In genomic region chr4:37383579-37384229, GRCh38 we compare ENCODE assay signal across 8 cellular contexts.
DNase-seq lines count a peak whose midpoint lies in the region; ATAC-seq, FAIRE-seq and TF ChIP-seq lines count a peak whose summit lies in the region.

No MANE protein-coding gene starts in this region.

- no peak for TF ChIP-seq POLR2A in spleen (IDR thresholded peaks at IDR 0.05)

- ATAC-seq in CD4-positive, alpha-beta T cell (ENCODE audit: poor library complexity), result no peak
- peak; percentile 65 for ATAC-seq in HG03565 (IDR thresholded peaks at IDR 0.05; ENCODE audit: unreplicated experiment)
- no peak for ATAC-seq in HG02610 (IDR thresholded peaks at IDR 0.05; ENCODE audit: unreplicated experiment)

- no peak overlapping the region for H3K27ac ChIP-seq in CD4-positive, alpha-beta T cell (ENCODE audit: low read depth, low read length)
- H3K27ac ChIP-seq in RWPE1, result no peak overlapping the region
- H3K27ac ChIP-seq in spleen, result no peak overlapping the region

- H3K4me1 ChIP-seq in spleen, result peaks cover 0 to under 1% (median 0%) of the 10 kb centered on the region in 6 donors

- no peaks in the 10 kb centered on the region for H3K4me1 Mint-ChIP-seq in CD4-positive, alpha-beta T cell (ENCODE audit: low read depth)

- H3K27me3 Mint-ChIP-seq in CD4-positive, alpha-beta T cell, result peaks cover 17% of the 10 kb centered on the region

- DNase-seq in CD4-positive, alpha-beta T cell, result no peak
- DNase-seq in GM18507 (ENCODE audit: extremely low spot score, insufficient read length, low read depth), result no peak
- peak; percentile 34 for DNase-seq in RWPE1 (ENCODE audit: low spot score)
- no peak for DNase-seq in foreskin fibroblast
- no peak for DNase-seq in spleen
- DNase-seq in mesenteric fat pad (ENCODE audit: low spot score), result no peak

- CTCF ChIA-PET in CD4-positive, alpha-beta T cell (lab: Charles Lee), result no interaction called here
- CTCF ChIA-PET in RWPE1 (lab: Yijun Ruan, JAX), result interaction anchor here (0.6 kb wide), 2 partner anchors 13 to 174 kb away, joined by 3 read pairs; no protein-coding TSS in a partner anchor

- no peak overlapping the region for H3K4me3 Mint-ChIP-seq in CD4-positive, alpha-beta T cell

- H3K36me3 ChIP-seq in spleen, result no peaks in the 10 kb centered on the region

- no peaks in the 10 kb centered on the region for H3K36me3 Mint-ChIP-seq in CD4-positive, alpha-beta T cell (ENCODE audit: low read depth)

- H3K9me3 ChIP-seq in CD4-positive, alpha-beta T cell (ENCODE audit: control insufficient read depth, low read length), result no peaks in the 10 kb centered on the region
- H3K9me3 ChIP-seq in spleen, result no peaks in the 10 kb centered on the region

- no peaks in the 10 kb centered on the region for H3K27me3 ChIP-seq in CD4-positive, alpha-beta T cell (ENCODE audit: control insufficient read depth, insufficient read depth, low read length)
- H3K27me3 ChIP-seq in spleen (replicated peaks in 1 of 7), result peaks cover 0 to 14% (median 0%) of the 10 kb centered on the region in 7 donors

- TF ChIP-seq CTCF in CD4-positive, alpha-beta T cell (IDR thresholded peaks at IDR 0.05), result peak; percentile 59
- TF ChIP-seq CTCF in RWPE1 (conservative IDR thresholded peaks at IDR 0.05; ENCODE audit: low read depth) (peak; percentile 62), foreskin fibroblast (IDR thresholded peaks at IDR 0.05; ENCODE audit: low read depth, low read length) (peak; percentile 56), spleen (IDR thresholded peaks at IDR 0.05 in 8 of 11, conservative IDR thresholded peaks at IDR 0.05 in 3 of 11) (peak in 6 of 11 experiments; percentile 26 to 56 (median 52))

- H3K4me3 ChIP-seq in foreskin fibroblast (ENCODE audit: low read depth in 1 of 2, low read length in 2 of 2) (no peak overlapping the region), spleen (no peak overlapping the region)

- intact Hi-C loops in CD4-positive, alpha-beta T cell (cut with DNase I, micrococcal nuclease), result no loop called here
- intact Hi-C loops in spleen (cut with DNase I; ENCODE audit: low total_unique reads), result loop anchor here (10.0 kb wide), 1 partner anchor 1029 kb away; no protein-coding TSS in a partner anchor

- H3K9me3 Mint-ChIP-seq in CD4-positive, alpha-beta T cell, result no peaks in the 10 kb centered on the region

- 29 to 41% (median 36%) methylated on average over 7 of the region's 7 CpGs for WGBS in spleen, 5 donors

- H3K27ac Mint-ChIP-seq in CD4-positive, alpha-beta T cell, result no peak overlapping the region

- POLR2A ChIA-PET in CD4-positive, alpha-beta T cell (lab: Charles Lee), result no interaction called here
- POLR2A ChIA-PET in RWPE1 (lab: Yijun Ruan, JAX; ENCODE audit: low non-redundant PET), result no interaction called here

- FAIRE-seq in GM18507 (lab: Jason Lieb, UNC), result peak; percentile 80
